In the genomic region with DNA sequence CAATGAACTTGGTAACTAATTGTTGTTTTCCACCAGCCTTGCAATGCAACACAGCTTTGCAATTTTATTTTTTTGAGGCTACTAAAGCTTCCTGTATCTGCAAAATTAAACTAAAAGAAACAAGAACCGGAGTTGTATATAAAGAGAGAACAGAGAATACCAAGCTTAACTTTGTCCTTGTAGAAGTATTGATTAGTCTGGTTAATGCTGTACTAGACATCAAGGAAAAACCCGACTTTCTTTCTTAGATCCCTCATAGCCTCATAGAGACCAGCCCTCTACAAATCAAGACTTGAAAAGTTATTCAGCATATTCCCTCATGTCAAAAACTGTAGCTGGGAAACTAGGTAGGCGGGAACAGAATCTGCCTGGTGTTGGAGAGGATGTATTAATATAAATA, we compare ENCODE assay signal across 22 cellular contexts. TPM values are rescaled to one million over a fixed set of nuclear protein-coding genes. Genes with fewer than 3 reads are reported as not detected.
DNase-seq lines count a peak whose midpoint lies in the region; ATAC-seq and TF ChIP-seq lines count a peak whose summit lies in the region.
"Had no signal": no experiment of that assay in that cellular context is flagged by ENCODE, and none has a peak within 500 bp of the region (broad histone marks: within the 10 kb centered on the region; RNA-seq: fewer than 3 reads in every experiment).

No MANE protein-coding gene starts in this region.

- H3K27me3 ChIP-seq in GM23338 (ENCODE audit: insufficient read depth) (peaks cover 35% of the 10 kb centered on the region), sigmoid colon (no peaks in the 10 kb centered on the region)

- H3K9me3 ChIP-seq in sigmoid colon, result no peaks in the 10 kb centered on the region
- H3K9me3 ChIP-seq: gastrocnemius medialis, left ventricle myocardium inferior had no signal

- H4K20me1 ChIP-seq in GM23338 (replicated peaks; ENCODE audit: insufficient read depth), result peaks cover 10% of the 10 kb centered on the region

- no peaks in the 10 kb centered on the region for H3K36me3 ChIP-seq in GM23338 (ENCODE audit: insufficient read depth)
- no peaks in the 10 kb centered on the region for H3K36me3 ChIP-seq in sigmoid colon
- H3K36me3 ChIP-seq: gastrocnemius medialis, left ventricle myocardium inferior had no signal

- H3K27ac ChIP-seq in GM23338 (ENCODE audit: low read depth) (no peak overlapping the region), sigmoid colon (peak overlapping the region in 2 of 4 donors; percentile 27 to 85)

- H3K4me1 ChIP-seq in GM23338 (ENCODE audit: insufficient read depth) (peaks cover 22% of the 10 kb centered on the region), sigmoid colon (peaks cover 0 to 39% (median 25%) of the 10 kb centered on the region in 4 donors)

- H3K79me2 ChIP-seq in GM23338 (replicated peaks; ENCODE audit: insufficient read depth), result peaks cover 17% of the 10 kb centered on the region

- intact Hi-C loops in activated T-helper 1 cell treated with anti-CD3 and anti-CD28 coated beads, Interleukin-12 subunit alpha, Interleukin-12 subunit beta, Interleukin-2, Interleukin-4 antibody, amounts not matched to agents 30 ng/mL and 10 ng/mL and 1 ng/mL, durations not matched to agents 14 hours and 24 hours and 36 hours (cut with micrococcal nuclease), result loop anchor here (10.0 kb wide), 1 partner anchor 840 kb away; a partner anchor contains a TSS
- intact Hi-C loops in sigmoid colon (cut with DNase I), result loop anchor here (1.0 to 5.0 kb wide), 3 partner anchors 57 to 107 kb away; no protein-coding TSS in a partner anchor

- no peak for TF ChIP-seq EP300 in sigmoid colon (IDR thresholded peaks at IDR 0.05)

- ATAC-seq in GM23338, result no peak
- ATAC-seq in HG02610 (IDR thresholded peaks at IDR 0.05; ENCODE audit: unreplicated experiment), result no peak
- ATAC-seq: activated CD8-positive, alpha-beta T cell treated with anti-CD3 and anti-CD28 coated beads for 36 hours; gastrocnemius medialis; naive thymus-derived CD8-positive, alpha-beta T cell had no signal

- H3K4me3 ChIP-seq in GM23338 (0 out of 2 replicates have a peak overlapping the region, but pooled peaks have one; percentile 78), sigmoid colon (no peak overlapping the region)

- peak overlapping the region; percentile 78 for H3K4me2 ChIP-seq in GM23338

- H3K4me3 Mint-ChIP-seq in GM23338, result peak overlapping the region; percentile 83; the same call in 2 of the 3 replicates
- H3K4me3 Mint-ChIP-seq in activated T-helper 1 cell treated with anti-CD3 and anti-CD28 coated beads, Interleukin-12 subunit alpha, Interleukin-12 subunit beta, Interleukin-2, Interleukin-4 antibody, amounts not matched to agents 30 ng/mL and 10 ng/mL and 1 ng/mL, durations not matched to agents 14 hours and 24 hours and 36 hours, result peak overlapping the region; percentile 22
- peak overlapping the region; percentile 83 to 85 (median 84) for H3K4me3 Mint-ChIP-seq in nephron
- H3K4me3 Mint-ChIP-seq in type B pancreatic cell, result peak overlapping the region; percentile 85
- H3K4me3 Mint-ChIP-seq: stimulated activated memory B cell treated with anti-CD40 and anti-IgM and Interleukin-4, amounts not matched to agents 10 μg/mL and 1 μg/mL and 100 μg/mL, for 72 hours had no signal

- no peak overlapping the region for H2AFZ ChIP-seq in GM23338

- 0 out of 2 replicates have a peak, but pooled peaks cover 3% of the 10 kb centered on the region for H3F3A ChIP-seq in GM23338 (replicated peaks; ENCODE audit: low read depth)

- H3K4me1 Mint-ChIP-seq in GM23338, result peaks cover 28% of the 10 kb centered on the region
- H3K4me1 Mint-ChIP-seq in activated T-helper 1 cell treated with anti-CD3 and anti-CD28 coated beads, Interleukin-12 subunit alpha, Interleukin-12 subunit beta, Interleukin-2, Interleukin-4 antibody, amounts not matched to agents 30 ng/mL and 10 ng/mL and 1 ng/mL, durations not matched to agents 14 hours and 24 hours and 36 hours (ENCODE audit: low read depth), result peaks cover 5% of the 10 kb centered on the region
- H3K4me1 Mint-ChIP-seq in nephron, result peaks cover 28% of the 10 kb centered on the region
- peaks cover 38% of the 10 kb centered on the region for H3K4me1 Mint-ChIP-seq in type B pancreatic cell (ENCODE audit: unreplicated experiment)

- TF ChIP-seq POLR2A in sigmoid colon (IDR thresholded peaks at IDR 0.05), result no peak

- TF ChIP-seq CTCF in GM23338 (conservative IDR thresholded peaks at IDR 0.05; ENCODE audit: low read depth in 2 of 2), result no peak
- TF ChIP-seq CTCF in nephron (IDR thresholded peaks at IDR 0.05; ENCODE audit: unreplicated experiment in 3 of 3), result no peak
- no peak for TF ChIP-seq CTCF in type B pancreatic cell (conservative IDR thresholded peaks at IDR 0.05)
- TF ChIP-seq CTCF in sigmoid colon (IDR thresholded peaks at IDR 0.05), result no peak

- DNase-seq in GM23338 (ENCODE audit: low spot score) (no peak), type B pancreatic cell (ENCODE audit: extremely low spot score, unreplicated experiment) (no peak), COR-L47 (lab: John Stamatoyannopoulos, UW) (no peak), sigmoid colon (no peak)
- no peak for DNase-seq in activated T-helper 1 cell treated with anti-CD3 and anti-CD28 coated beads, Interleukin-12 subunit alpha, Interleukin-12 subunit beta, Interleukin-2, Interleukin-4 antibody, amounts not matched to agents 30 ng/mL and 10 ng/mL and 1 ng/mL, durations not matched to agents 14 hours and 24 hours and 36 hours (ENCODE audit: low spot score)
- DNase-seq: activated CD4-positive, CD25-positive, alpha-beta regulatory T cell treated with anti-CD3 and anti-CD28 coated beads, Interleukin-2, amount 50 U/mL, for 72 hours; activated CD8-positive, alpha-beta T cell treated with anti-CD3 and anti-CD28 coated beads for 36 hours; activated gamma-delta T cell treated with Interleukin-2 at 50 U/mL for 16 hours; gastrocnemius medialis; GF-D8; HFFc6; hippocampal formation; left ventricle myocardium inferior; midbrain; naive thymus-derived CD8-positive, alpha-beta T cell; NCI-H146; NCI-H446 treated with DMSO at 0.1 percent for 48 hours; Right ventricle myocardium superior; stimulated activated CD4-positive, alpha-beta T cell treated with anti-CD3 and anti-CD28 coated beads, Interleukin-2, amount 100 ng/mL, for 48 hours had no signal

- H3K27ac Mint-ChIP-seq in GM23338, result no peak overlapping the region
- no peak overlapping the region for H3K27ac Mint-ChIP-seq in activated T-helper 1 cell treated with anti-CD3 and anti-CD28 coated beads, Interleukin-12 subunit alpha, Interleukin-12 subunit beta, Interleukin-2, Interleukin-4 antibody, amounts not matched to agents 30 ng/mL and 10 ng/mL and 1 ng/mL, durations not matched to agents 14 hours and 24 hours and 36 hours
- peak overlapping the region; percentile 48 to 90 (median 76) for H3K27ac Mint-ChIP-seq in nephron
- H3K27ac Mint-ChIP-seq in type B pancreatic cell, result peak overlapping the region; percentile 75
- H3K27ac Mint-ChIP-seq: activated CD8-positive, alpha-beta T cell treated with anti-CD3 and anti-CD28 coated beads for 36 hours; naive thymus-derived CD8-positive, alpha-beta T cell; stimulated activated memory B cell treated with anti-CD40 and anti-IgM and Interleukin-4, amounts not matched to agents 10 μg/mL and 1 μg/mL and 100 μg/mL, for 72 hours had no signal

- H3K36me3 Mint-ChIP-seq in GM23338 (ENCODE audit: low read depth), result peaks cover 2% of the 10 kb centered on the region; the same call in 1 of the 3 replicates
- H3K36me3 Mint-ChIP-seq in activated T-helper 1 cell treated with anti-CD3 and anti-CD28 coated beads, Interleukin-12 subunit alpha, Interleukin-12 subunit beta, Interleukin-2, Interleukin-4 antibody, amounts not matched to agents 30 ng/mL and 10 ng/mL and 1 ng/mL, durations not matched to agents 14 hours and 24 hours and 36 hours (ENCODE audit: low read depth), result no peaks in the 10 kb centered on the region
- H3K36me3 Mint-ChIP-seq in nephron (ENCODE audit: low read depth), result no peaks in the 10 kb centered on the region
- H3K36me3 Mint-ChIP-seq in type B pancreatic cell, result peaks cover under 1% of the 10 kb centered on the region
- H3K36me3 Mint-ChIP-seq: naive thymus-derived CD8-positive, alpha-beta T cell; stimulated activated memory B cell treated with anti-CD40 and anti-IgM and Interleukin-4, amounts not matched to agents 10 μg/mL and 1 μg/mL and 100 μg/mL, for 72 hours had no signal

- peaks cover 10% of the 10 kb centered on the region for H3K27me3 Mint-ChIP-seq in GM23338 (ENCODE audit: insufficient read depth, low read depth, poor library complexity)
- peaks cover 58% of the 10 kb centered on the region for H3K27me3 Mint-ChIP-seq in activated T-helper 1 cell treated with anti-CD3 and anti-CD28 coated beads, Interleukin-12 subunit alpha, Interleukin-12 subunit beta, Interleukin-2, Interleukin-4 antibody, amounts not matched to agents 30 ng/mL and 10 ng/mL and 1 ng/mL, durations not matched to agents 14 hours and 24 hours and 36 hours (ENCODE audit: insufficient read depth)
- H3K27me3 Mint-ChIP-seq in nephron (ENCODE audit: low read depth), result peaks cover 6% of the 10 kb centered on the region
- H3K27me3 Mint-ChIP-seq in type B pancreatic cell, result no peaks in the 10 kb centered on the region

- 86 to 97% methylated on average over 3 of the region's 3 CpGs for WGBS in sigmoid colon, 2 donors

- H3K9me3 Mint-ChIP-seq in GM23338, result no peaks in the 10 kb centered on the region
- no peaks in the 10 kb centered on the region for H3K9me3 Mint-ChIP-seq in activated T-helper 1 cell treated with anti-CD3 and anti-CD28 coated beads, Interleukin-12 subunit alpha, Interleukin-12 subunit beta, Interleukin-2, Interleukin-4 antibody, amounts not matched to agents 30 ng/mL and 10 ng/mL and 1 ng/mL, durations not matched to agents 14 hours and 24 hours and 36 hours
- no peaks in the 10 kb centered on the region for H3K9me3 Mint-ChIP-seq in nephron
- H3K9me3 Mint-ChIP-seq in type B pancreatic cell, result no peaks in the 10 kb centered on the region
- H3K9me3 Mint-ChIP-seq: activated CD8-positive, alpha-beta T cell treated with anti-CD3 and anti-CD28 coated beads for 36 hours; HFFc6; naive thymus-derived CD8-positive, alpha-beta T cell; stimulated activated memory B cell treated with anti-CD40 and anti-IgM and Interleukin-4, amounts not matched to agents 10 μg/mL and 1 μg/mL and 100 μg/mL, for 72 hours had no signal

- H3K9me2 ChIP-seq in GM23338 (ENCODE audit: insufficient read depth), result no peaks in the 10 kb centered on the region

RNA-seq across cellular contexts. Expression of a gene that starts 1.7 kb away (rescaled TPM):
- total RNA-seq in GM23338 (2014; rRNA removed; shearing (Covaris generic)), result 15.6 and 16.5 TPM in 2 replicates
- polyA plus RNA-seq in GM23338 (2016; fragmentation: Nextera tagmentation; extraction: Ambion mirVana) (2.6 and 3.2 TPM in 2 replicates), sigmoid colon (10 to 100 TPM; 15.1 to 31.7 (median 25.8) TPM)
- 0.34 and 1.2 TPM in 2 replicates for total RNA-seq in activated T-helper 1 cell treated with anti-CD3 and anti-CD28 coated beads, Interleukin-12 subunit alpha, Interleukin-12 subunit beta, Interleukin-2, Interleukin-4 antibody, amounts not matched to agents 30 ng/mL and 10 ng/mL and 1 ng/mL, durations not matched to agents 14 hours and 24 hours and 36 hours
- total RNA-seq in type B pancreatic cell (ENCODE audit: low replicate concordance) (45.6 and 49.6 TPM in 2 replicates), sigmoid colon (10 to 100 TPM; 22.1 to 56.5 (median 26.5) TPM)
- total RNA-seq: activated CD8-positive, alpha-beta T cell treated with anti-CD3 and anti-CD28 coated beads for 36 hours; naive thymus-derived CD8-positive, alpha-beta T cell had no signal
- polyA plus RNA-seq: naive thymus-derived CD8-positive, alpha-beta T cell had no signal

Comparison
In these comparisons a context has a peak if more than half of its experiments do, and no peak if none do; other contexts are left out.
1. H3K27ac Mint-ChIP-seq: peak in nephron (3 of 3) and type B pancreatic cell (single experiment); none in GM23338 (single experiment) and activated T-helper 1 cell treated with anti-CD3 and anti-CD28 coated beads, Interleukin-12 subunit alpha, Interleukin-12 subunit beta, Interleukin-2, Interleukin-4 antibody, amounts not matched to agents 30 ng/mL and 10 ng/mL and 1 ng/mL, durations not matched to agents 14 hours and 24 hours and 36 hours (single experiment).
2. H3K4me3 Mint-ChIP-seq: peak in every context shown above with its lines; median percentile 85 in type B pancreatic cell; 84 in nephron; 83 in GM23338; 22 in activated T-helper 1 cell treated with anti-CD3 and anti-CD28 coated beads, Interleukin-12 subunit alpha, Interleukin-12 subunit beta, Interleukin-2, Interleukin-4 antibody, amounts not matched to agents 30 ng/mL and 10 ng/mL and 1 ng/mL, durations not matched to agents 14 hours and 24 hours and 36 hours.